Comparison of ENCODE assay signal across 9 cellular contexts in genomic region chr16:56262148-56262878, GRCh38.
DNase-seq lines count a peak whose midpoint lies in the region; ATAC-seq and TF ChIP-seq lines count a peak whose summit lies in the region.
"Had no signal": no experiment of that assay in that cellular context is flagged by ENCODE, and none has a peak within 500 bp of the region (broad histone marks: within the 10 kb centered on the region; RNA-seq: fewer than 3 reads in every experiment).

No MANE protein-coding gene starts in this region.

- 35% methylated on average over 10 of the region's 10 CpGs for WGBS in prostate gland

- no peak overlapping the region for H3K4me3 Mint-ChIP-seq in activated CD4-positive, alpha-beta T cell treated with anti-CD3 and anti-CD28 coated beads for 36 hours
- H3K4me3 Mint-ChIP-seq in chondrocyte (ENCODE audit: unreplicated experiment) = no peak overlapping the region
- H3K4me3 Mint-ChIP-seq: memory B cell had no signal

- H3K4me3 ChIP-seq in NB4 (ENCODE audit: low read depth, low read length) = no peak overlapping the region
- H3K4me3 ChIP-seq in prostate gland = no peak overlapping the region

- no peaks in the 10 kb centered on the region for H3K36me3 ChIP-seq in prostate gland

- intact Hi-C loops in activated CD4-positive, alpha-beta T cell treated with anti-CD3 and anti-CD28 coated beads for 36 hours (cut with DNase I, micrococcal nuclease) = no loop called here
- intact Hi-C loops in prostate gland (cut with DNase I) = no loop called here

- H3K4me1 Mint-ChIP-seq in activated CD4-positive, alpha-beta T cell treated with anti-CD3 and anti-CD28 coated beads for 36 hours = peaks cover 29% of the 10 kb centered on the region
- H3K4me1 Mint-ChIP-seq in chondrocyte (ENCODE audit: low read depth) = peaks cover 20% of the 10 kb centered on the region

- ATAC-seq in activated CD4-positive, alpha-beta T cell treated with anti-CD3 and anti-CD28 coated beads for 36 hours = peak; percentile 83
- ATAC-seq: Panc1 had no signal

- H3K4me1 ChIP-seq in prostate gland (replicated peaks) = no peaks in the 10 kb centered on the region

- H3K27ac ChIP-seq in prostate gland = no peak overlapping the region

- no peaks in the 10 kb centered on the region for H3K9me3 Mint-ChIP-seq in activated CD4-positive, alpha-beta T cell treated with anti-CD3 and anti-CD28 coated beads for 36 hours (ENCODE audit: low read depth)
- no peaks in the 10 kb centered on the region for H3K9me3 Mint-ChIP-seq in chondrocyte (ENCODE audit: low read depth)
- H3K9me3 Mint-ChIP-seq: memory B cell had no signal

- TF ChIP-seq CTCF in NB4 (IDR thresholded peaks at IDR 0.05; ENCODE audit: low read depth, low read length) (no peak), prostate gland (IDR thresholded peaks at IDR 0.05) (no peak), chondrocyte (IDR thresholded peaks at IDR 0.05) (no peak)

- TF ChIP-seq POLR2A in NB4 (IDR thresholded peaks at IDR 0.05; ENCODE audit: extremely low read depth, insufficient read length) = no peak
- no peak for TF ChIP-seq POLR2A in prostate gland (IDR thresholded peaks at IDR 0.05)

- H3K27ac Mint-ChIP-seq in activated CD4-positive, alpha-beta T cell treated with anti-CD3 and anti-CD28 coated beads for 36 hours = no peak overlapping the region
- no peak overlapping the region for H3K27ac Mint-ChIP-seq in chondrocyte (ENCODE audit: unreplicated experiment)
- H3K27ac Mint-ChIP-seq: memory B cell had no signal

- H3K9me3 ChIP-seq in prostate gland = no peaks in the 10 kb centered on the region

- DNase-seq in NB4 (ENCODE audit: low read depth) (peak; percentile 7), prostate gland (ENCODE audit: low spot score) (no peak), SHP77 (lab: John Stamatoyannopoulos, UW) (no peak), chondrocyte (ENCODE audit: low spot score) (no peak)
- DNase-seq in activated CD4-positive, alpha-beta T cell treated with anti-CD3 and anti-CD28 coated beads for 36 hours = peak; percentile 52
- DNase-seq in effector CD4-positive, alpha-beta T cell = peak; percentile 45
- peak in 2 of 3 experiments; percentile 9 to 20 for DNase-seq in stimulated activated CD4-positive, alpha-beta T cell treated with anti-CD3 and anti-CD28 coated beads, TNF-alpha, amount 100 ng/mL, for 4 hours (ENCODE audit: low read depth in 3 of 3)

- POLR2A ChIA-PET in activated CD4-positive, alpha-beta T cell treated with anti-CD3 and anti-CD28 coated beads for 36 hours (lab: Charles Lee) = no interaction called here

- CTCF ChIA-PET in activated CD4-positive, alpha-beta T cell treated with anti-CD3 and anti-CD28 coated beads for 36 hours (lab: Charles Lee) = interaction anchor here (0.6 to 1.1 kb wide), 4 partner anchors 22 to 691 kb away, joined by 3 to 4 read pairs (median 3); no protein-coding TSS in a partner anchor

- no peaks in the 10 kb centered on the region for H3K36me3 Mint-ChIP-seq in activated CD4-positive, alpha-beta T cell treated with anti-CD3 and anti-CD28 coated beads for 36 hours (ENCODE audit: low read depth)
- no peaks in the 10 kb centered on the region for H3K36me3 Mint-ChIP-seq in chondrocyte (ENCODE audit: low read depth)
- H3K36me3 Mint-ChIP-seq: memory B cell had no signal

- no peaks in the 10 kb centered on the region for H3K27me3 Mint-ChIP-seq in activated CD4-positive, alpha-beta T cell treated with anti-CD3 and anti-CD28 coated beads for 36 hours
- no peaks in the 10 kb centered on the region for H3K27me3 Mint-ChIP-seq in chondrocyte (ENCODE audit: low read depth)

- H3K27me3 ChIP-seq in prostate gland (replicated peaks; ENCODE audit: insufficient read depth) = no peaks in the 10 kb centered on the region

Comparison
In these comparisons a context has a peak if more than half of its experiments do, and no peak if none do; other contexts are left out.
1. DNase-seq: peak in NB4 (single experiment), activated CD4-positive, alpha-beta T cell treated with anti-CD3 and anti-CD28 coated beads for 36 hours (single experiment), effector CD4-positive, alpha-beta T cell (single experiment) and stimulated activated CD4-positive, alpha-beta T cell treated with anti-CD3 and anti-CD28 coated beads, TNF-alpha, amount 100 ng/mL, for 4 hours (2 of 3); none in prostate gland (single experiment), SHP77 (0 of 2) and chondrocyte (single experiment).